ENCODE assay signal across 20 cellular contexts in genomic region chr18:35051978-35052377, GRCh38. TPM values are rescaled to one million over a fixed set of nuclear protein-coding genes. Genes with fewer than 3 reads are reported as not detected.
A peak's percentile ranks its signal among the peaks of the same experiment; 100 is the strongest.
DNase-seq lines count a peak whose midpoint lies in the region; ATAC-seq, FAIRE-seq and TF ChIP-seq lines count a peak whose summit lies in the region.
"Had no signal": no experiment of that assay in that cellular context is flagged by ENCODE, and none has a peak within 500 bp of the region (broad histone marks: within the 10 kb centered on the region; RNA-seq: fewer than 3 reads in every experiment).

No MANE protein-coding gene starts in this region.

- H3K4me2 ChIP-seq in GM23248 (ENCODE audit: unreplicated experiment) (no peak overlapping the region), SK-N-SH (no peak overlapping the region)

- H3K36me3 ChIP-seq in GM23248 (ENCODE audit: low read depth) (no peaks in the 10 kb centered on the region), SK-N-SH (replicated peaks in 1 of 2; ENCODE audit: control insufficient read depth in 1 of 2, insufficient read depth in 2 of 2, low read length in 1 of 2) (no peaks in the 10 kb centered on the region), esophagus muscularis mucosa (no peaks in the 10 kb centered on the region)
- H3K36me3 ChIP-seq: esophagus squamous epithelium, left lung, neural progenitor cell, SJSA1 had no signal

- no peaks in the 10 kb centered on the region for H3K9me2 ChIP-seq in GM23248 (ENCODE audit: insufficient read depth)
- H3K9me2 ChIP-seq in SK-N-SH: no peaks in the 10 kb centered on the region

- no peaks in the 10 kb centered on the region for H3K9me3 Mint-ChIP-seq in osteocyte (ENCODE audit: unreplicated experiment)

- no peak overlapping the region for H3K4me3 Mint-ChIP-seq in osteocyte (ENCODE audit: unreplicated experiment)
- H3K4me3 Mint-ChIP-seq: neural progenitor cell had no signal

- no peak for FAIRE-seq in GM19239 (lab: Jason Lieb, UNC)
- FAIRE-seq: G401.6, H1 had no signal

- H3K27me3 ChIP-seq in GM23248 (replicated peaks; ENCODE audit: insufficient read depth): no peaks in the 10 kb centered on the region
- H3K27me3 ChIP-seq in SK-N-SH (ENCODE audit: insufficient read depth): no peaks in the 10 kb centered on the region
- H3K27me3 ChIP-seq in esophagus muscularis mucosa: no peaks in the 10 kb centered on the region
- H3K27me3 ChIP-seq: esophagus squamous epithelium, left lung, neural progenitor cell, SJSA1 had no signal

- no peak overlapping the region for H3K4me3 ChIP-seq in GM23248
- H3K4me3 ChIP-seq in SK-N-SH (ENCODE audit: low read depth in 2 of 2, low read length in 1 of 2): no peak overlapping the region
- no peak overlapping the region for H3K4me3 ChIP-seq in esophagus muscularis mucosa
- H3K4me3 ChIP-seq: esophagus squamous epithelium, left lung, neural progenitor cell, SJSA1 had no signal

- in situ Hi-C loops in GM23248 (cut with MboI): no loop called here

- peak; percentile 39 for DNase-seq in GM23248
- DNase-seq in SK-N-SH: no peak
- peak; percentile 29 for DNase-seq in esophagus muscularis mucosa (ENCODE audit: extremely low spot score)
- DNase-seq in osteocyte (ENCODE audit: extremely low spot score, unreplicated experiment): no peak
- no peak for DNase-seq in NCI-H128 (lab: John Stamatoyannopoulos, UW; ENCODE audit: unreplicated experiment)
- no peak for DNase-seq in activated CD4-positive, CD25-positive, alpha-beta regulatory T cell (lab: John Stamatoyannopoulos, UW)
- no peak for DNase-seq in GM19239 (ENCODE audit: insufficient read length, low spot score)
- DNase-seq: activated CD4-positive, alpha-beta T cell treated with anti-CD3 and anti-CD28 coated beads, Interleukin-2, amount 50 U/mL, for 48 hours; activated naive CD4-positive, alpha-beta T cell; esophagus squamous epithelium; head of caudate nucleus; KG1; left lung; NCI-H1930; NCI-H226 had no signal

- no peak overlapping the region for H3K27ac ChIP-seq in GM23248
- peak overlapping the region in 1 of 2 experiments; percentile 58; a peak in 1 of 4 replicates for H3K27ac ChIP-seq in SK-N-SH (ENCODE audit: low read depth in 2 of 2, low read length in 1 of 2)
- H3K27ac ChIP-seq in esophagus muscularis mucosa (replicated peaks in 1 of 4): no peak overlapping the region
- H3K27ac ChIP-seq: neural progenitor cell, SJSA1 had no signal

- no peaks in the 10 kb centered on the region for H4K20me1 ChIP-seq in GM23248 (ENCODE audit: insufficient read depth)
- no peaks in the 10 kb centered on the region for H4K20me1 ChIP-seq in SK-N-SH (ENCODE audit: insufficient read depth)

- no peak for ATAC-seq in HG03521 (IDR thresholded peaks at IDR 0.05; ENCODE audit: unreplicated experiment)
- ATAC-seq: left lung had no signal

- CTCF ChIA-PET in SK-N-SH (lab: Yijun Ruan, JAX): interaction anchor here (0.6 to 1.0 kb wide), 2 partner anchors 92 to 355 kb away, joined by 3 to 4 read pairs; no protein-coding TSS in a partner anchor

- H3K36me3 Mint-ChIP-seq in osteocyte (ENCODE audit: unreplicated experiment): peaks cover 6% of the 10 kb centered on the region

- H3K9me3 ChIP-seq in GM23248 (ENCODE audit: low read depth) (no peaks in the 10 kb centered on the region), SK-N-SH (no peaks in the 10 kb centered on the region), esophagus muscularis mucosa (no peaks in the 10 kb centered on the region)
- H3K9me3 ChIP-seq: esophagus squamous epithelium, left lung, SJSA1 had no signal

- POLR2A ChIA-PET in SK-N-SH (lab: Yijun Ruan, JAX): interaction anchor here (0.6 kb wide), 1 partner anchor 54 kb away, joined by 3 read pairs; no protein-coding TSS in a partner anchor

- H3F3A ChIP-seq in GM23248 (ENCODE audit: insufficient read depth) (no peaks in the 10 kb centered on the region), SK-N-SH (replicated peaks; ENCODE audit: insufficient read depth) (no peaks in the 10 kb centered on the region)

- H3K4me1 ChIP-seq in GM23248 (ENCODE audit: insufficient read depth): no peaks in the 10 kb centered on the region
- peaks cover 4 to 17% of the 10 kb centered on the region in 2 experiments; a peak in 2 of 4 replicates for H3K4me1 ChIP-seq in SK-N-SH (ENCODE audit: control insufficient read depth in 1 of 2, insufficient read depth in 2 of 2, low read depth in 1 of 2, low read length in 1 of 2)
- peaks cover 35 to 39% (median 36%) of the 10 kb centered on the region in 4 donors for H3K4me1 ChIP-seq in esophagus muscularis mucosa

- TF ChIP-seq EP300 in SK-N-SH (IDR thresholded peaks at IDR 0.05; ENCODE audit: borderline replicate concordance in 1 of 2, low read depth in 1 of 2, low read length in 1 of 2): no peak
- no peak for TF ChIP-seq EP300 in esophagus muscularis mucosa (IDR thresholded peaks at IDR 0.05)

- H3K4me1 Mint-ChIP-seq in osteocyte (ENCODE audit: unreplicated experiment): peaks cover 40% of the 10 kb centered on the region

- H2AFZ ChIP-seq in GM23248 (no peak overlapping the region), SK-N-SH (ENCODE audit: low read depth) (no peak overlapping the region)
- H2AFZ ChIP-seq: neural progenitor cell had no signal

- H3K9ac ChIP-seq in GM23248 (no peak overlapping the region), SK-N-SH (no peak overlapping the region)
- H3K9ac ChIP-seq: neural progenitor cell had no signal

- TF ChIP-seq RAD21 in SK-N-SH (IDR thresholded peaks at IDR 0.05; ENCODE audit: low read length): no peak

- no peak for TF ChIP-seq POLR2A in esophagus muscularis mucosa (IDR thresholded peaks at IDR 0.05; ENCODE audit: low read depth)

- intact Hi-C loops in esophagus muscularis mucosa (cut with DNase I): no loop called here

- H3K79me2 ChIP-seq in GM23248 (ENCODE audit: insufficient read depth) (peaks cover 30% of the 10 kb centered on the region; the same call in 1 of the 2 replicates), SK-N-SH (ENCODE audit: insufficient read depth) (0 out of 2 replicates have a peak, but pooled peaks cover 5% of the 10 kb centered on the region)

- peak overlapping the region; percentile 47 for H3K27ac Mint-ChIP-seq in osteocyte (ENCODE audit: unreplicated experiment)
- H3K27ac Mint-ChIP-seq: neural progenitor cell had no signal

- TF ChIP-seq CTCF in SK-N-SH (IDR thresholded peaks at IDR 0.05) (no peak), esophagus muscularis mucosa (IDR thresholded peaks at IDR 0.05) (no peak), osteocyte (IDR thresholded peaks at IDR 0.05) (no peak)

- H3K27me3 Mint-ChIP-seq in osteocyte (ENCODE audit: unreplicated experiment): no peaks in the 10 kb centered on the region

TF ChIP-seq in SK-N-SH, 30 proteins besides CTCF, POLR2A, EP300 and RAD21:
- TF ChIP-seq TCF12 (IDR thresholded peaks at IDR 0.05): peak; percentile 34
- no peak for TF ChIP-seq RFX5 (IDR thresholded peaks at IDR 0.05; ENCODE audit: low read length)
TF ChIP-seq in SK-N-SH: peak in this region for 1.

RNA-seq across cellular contexts. Expression of gene MAPRE2, which starts 10.8 kb away (rescaled TPM):
- total RNA-seq in GM23248 (2014; rRNA removed; shearing (Covaris generic)): 6.1 and 11.2 TPM in 2 replicates
- polyA plus RNA-seq in GM23248 (2016; fragmentation: Nextera tagmentation; extraction: Ambion mirVana) (16.0 and 16.1 TPM in 2 replicates), SK-N-SH (2012; rRNA removed) (11.5 and 14.1 TPM in 2 replicates)
- 13.3 and 17.5 TPM in 2 replicates for polyA plus RNA-seq in SK-N-SH (2012; cell fraction: cytosol; rRNA removed)
- polyA plus RNA-seq in SK-N-SH (2012; cell fraction: nucleus; rRNA removed): 8.0 and 9.7 TPM in 2 replicates
- total RNA-seq in esophagus muscularis mucosa (10 to 100 TPM; 22.2 to 32.2 (median 24.5) TPM), osteocyte (49.8 and 50.0 TPM in 2 replicates)

Comparison
In these comparisons a context has a peak if more than half of its experiments do, and no peak if none do; other contexts are left out.
1. DNase-seq: peak in GM23248 (single experiment) and esophagus muscularis mucosa (single experiment); none in SK-N-SH (single experiment), osteocyte (single experiment), NCI-H128 (single experiment), activated CD4-positive, CD25-positive, alpha-beta regulatory T cell (0 of 4) and GM19239 (single experiment).